Comparison of ENCODE assay signal across 6 cellular contexts in genomic region chr4:95162867-95163266, GRCh38.
"Had no signal": no experiment of that assay in that cellular context is flagged by ENCODE, and none has a peak within 500 bp of the region (broad histone marks: within the 10 kb centered on the region; RNA-seq: fewer than 3 reads in every experiment).

No MANE protein-coding gene starts in this region.

- FAIRE-seq: HepG2, HTR-8/SVneo had no signal

- H3K27ac ChIP-seq: HL-60 had no signal

- H3K4me1 Mint-ChIP-seq: IgD-negative memory B cell had no signal

- H3K27ac Mint-ChIP-seq: IgD-negative memory B cell had no signal

- ATAC-seq: HepG2 had no signal

- H3K4me3 Mint-ChIP-seq: IgD-negative memory B cell had no signal

- H3K36me3 Mint-ChIP-seq: IgD-negative memory B cell had no signal

- DNase-seq: IMR-90, KBM-7 had no signal
